8 cellular contexts compared by ENCODE assay signal in the genomic region with DNA sequence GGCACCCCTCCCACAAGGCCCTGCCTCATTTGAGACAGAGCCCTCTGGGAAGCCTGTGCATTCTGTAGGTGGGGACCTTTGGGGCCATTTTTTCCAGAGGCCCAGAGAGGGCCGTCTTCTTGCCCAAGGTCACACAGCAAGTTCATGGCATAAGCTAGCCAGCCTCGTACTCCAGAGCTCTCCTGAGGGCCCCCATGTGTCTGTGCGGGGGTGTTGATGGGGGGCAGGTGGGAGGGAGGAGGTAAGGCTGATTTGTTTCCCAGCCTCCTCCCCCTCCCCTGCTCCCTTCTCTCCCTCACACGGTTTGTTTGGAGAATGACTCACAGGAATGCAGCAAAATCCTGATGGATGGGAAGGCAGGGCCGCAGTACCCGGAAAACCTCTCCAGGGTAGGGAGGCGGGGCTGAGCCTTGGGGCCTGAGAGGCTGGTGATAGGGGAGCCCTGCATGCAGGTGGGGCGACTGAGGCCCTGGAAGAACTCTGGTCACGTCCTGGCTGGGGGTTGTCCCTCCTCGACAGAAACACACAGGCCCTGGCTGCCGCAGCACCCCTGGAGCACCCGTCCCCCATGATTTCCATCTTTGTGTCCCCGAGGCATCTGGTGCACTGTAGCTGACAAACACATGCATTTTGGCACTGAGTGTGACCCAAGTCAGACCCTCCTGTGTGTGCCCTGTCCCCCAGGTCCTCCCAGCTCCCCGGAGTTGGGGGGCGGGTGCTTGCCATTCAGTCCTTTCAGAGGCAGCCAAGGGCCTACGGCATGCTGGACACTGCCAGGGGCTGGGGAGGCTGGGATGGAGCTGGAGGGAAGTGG. TPM values are rescaled to one million over a fixed set of nuclear protein-coding genes. Genes with fewer than 3 reads are reported as not detected.
DNase-seq lines count a peak whose midpoint lies in the region; ATAC-seq and TF ChIP-seq lines count a peak whose summit lies in the region.

No MANE protein-coding gene starts in this region.

- intact Hi-C loops in PC-3 (cut with micrococcal nuclease) (loop anchor here (1.0 kb wide), 1 partner anchor 18 kb away; no protein-coding TSS in a partner anchor), ovary (cut with DNase I) (loop anchor here in 1 of 4 donors (10.0 kb wide), 1 partner anchor 1486 kb away; no protein-coding TSS in a partner anchor)

- POLR2A ChIA-PET in PC-3 (lab: Charles Lee; ENCODE audit: unreplicated experiment), result interaction anchor here (0.7 kb wide), 1 partner anchor 1707 kb away, joined by 4 read pairs; no protein-coding TSS in a partner anchor

- H2AFZ ChIP-seq in PC-3 (ENCODE audit: low read length), result peak overlapping the region; percentile 15; the same call in 1 of the 2 replicates

- TF ChIP-seq EP300 in ovary (IDR thresholded peaks at IDR 0.05), result no peak

- BruUV-seq in PC-3 (replicated peaks; lab: Mats Ljungman, UMichigan), result no TSS peak

- peak; percentile 95 for ATAC-seq in PC-3
- ATAC-seq in GM18861 (IDR thresholded peaks at IDR 0.05; ENCODE audit: unreplicated experiment), result no peak

- H3F3A ChIP-seq in PC-3 (ENCODE audit: low read length, unreplicated experiment), result no peaks in the 10 kb centered on the region

- 0 out of 2 replicates have a peak, but pooled peaks cover 5% of the 10 kb centered on the region for H4K20me1 ChIP-seq in PC-3 (ENCODE audit: low read length)

- H3K9me2 ChIP-seq in PC-3 (replicated peaks; ENCODE audit: low read length), result no peaks in the 10 kb centered on the region

- peak overlapping the region; percentile 82 for H3K27ac ChIP-seq in PC-3 (ENCODE audit: low read length)
- H3K27ac ChIP-seq in esophagus (ENCODE audit: low read depth in 2 of 2, low read length in 1 of 2), result peak overlapping the region; percentile 84 to 87
- H3K27ac ChIP-seq in ovary, result no peak overlapping the region

- H3K79me2 ChIP-seq in PC-3 (ENCODE audit: low read length), result peaks cover 90% of the 10 kb centered on the region

- peak; percentile 83 for DNase-seq in COLO668 (lab: John Stamatoyannopoulos, UW; ENCODE audit: unreplicated experiment)
- DNase-seq in PC-3, result peak; percentile 95
- peak in 4 of 5 donors; percentile 39 to 71 (median 57) for DNase-seq in ovary
- DNase-seq in ecto neural progenitor cell (ENCODE audit: low spot score), result no peak
- DNase-seq in DMS 273 treated with DMSO at 0.1 percent for 48 hours (lab: John Stamatoyannopoulos, UW), result no peak
- DNase-seq in NCI-H2227 treated with DMSO at 0.1 percent for 48 hours (lab: John Stamatoyannopoulos, UW), result no peak

- peaks cover 34% of the 10 kb centered on the region for H3K4me1 ChIP-seq in PC-3 (ENCODE audit: insufficient read depth, low read length)
- H3K4me1 ChIP-seq in esophagus (ENCODE audit: control insufficient read depth in 2 of 2, insufficient read depth in 2 of 2, low read length in 1 of 2), result peaks cover 15 to 42% of the 10 kb centered on the region in 2 donors
- peaks cover 9% of the 10 kb centered on the region for H3K4me1 ChIP-seq in ovary (ENCODE audit: insufficient read depth)

- peak overlapping the region; percentile 74 for H3K4me2 ChIP-seq in PC-3 (ENCODE audit: low read length)

- CTCF ChIA-PET in PC-3 (lab: Charles Lee), result no interaction called here

- H3K4me3 ChIP-seq in PC-3 (ENCODE audit: low read length), result peak overlapping the region; percentile 6; the same call in 1 of the 2 replicates
- H3K4me3 ChIP-seq in esophagus (ENCODE audit: low read depth in 1 of 2, low read length in 2 of 2), result no peak overlapping the region
- H3K4me3 ChIP-seq in ovary, result no peak overlapping the region

- no peak for TF ChIP-seq CTCF in PC-3 (conservative IDR thresholded peaks at IDR 0.05; ENCODE audit: low read depth, low read length)
- TF ChIP-seq CTCF in ovary (IDR thresholded peaks at IDR 0.05), result no peak

- WGBS in esophagus, 2 donors, result 33 to 34% methylated on average over 16 of the region's 16 CpGs
- 28 to 32% (median 30%) methylated on average over 16 of the region's 16 CpGs for WGBS in ovary, 3 donors

- no peaks in the 10 kb centered on the region; the same call in 1 of the 2 replicates for H3K36me3 ChIP-seq in PC-3 (ENCODE audit: low read depth, low read length)
- peaks cover 0 to 2% of the 10 kb centered on the region in 2 donors for H3K36me3 ChIP-seq in esophagus (ENCODE audit: control insufficient read depth in 2 of 2, insufficient read depth in 2 of 2, low read length in 1 of 2)
- H3K36me3 ChIP-seq in ovary, result no peaks in the 10 kb centered on the region

- H3K27me3 ChIP-seq in PC-3 (ENCODE audit: low read length), result no peaks in the 10 kb centered on the region
- no peaks in the 10 kb centered on the region for H3K27me3 ChIP-seq in esophagus (ENCODE audit: control insufficient read depth in 1 of 2, insufficient read depth in 2 of 2, low read length in 2 of 2)
- H3K27me3 ChIP-seq in ovary, result no peaks in the 10 kb centered on the region

- H3K9me3 ChIP-seq in PC-3 (ENCODE audit: low read length) (no peaks in the 10 kb centered on the region), esophagus (ENCODE audit: control insufficient read depth in 2 of 2, insufficient read depth in 1 of 2, low read depth in 1 of 2, low read length in 1 of 2) (no peaks in the 10 kb centered on the region), ovary (no peaks in the 10 kb centered on the region)

- peak overlapping the region; percentile 65 for H3K9ac ChIP-seq in PC-3 (ENCODE audit: low read length)

- no peak for TF ChIP-seq POLR2A in ovary (IDR thresholded peaks at IDR 0.05)

RNA-seq across cellular contexts. Expression of gene RAI1, which starts 29.7 kb away (rescaled TPM):
- total RNA-seq in PC-3 (2014; rRNA removed), result 33.0 and 64.2 TPM in 2 replicates
- polyA plus RNA-seq in esophagus, result 10 to 100 TPM; 10.7 to 14.4 TPM
- 10 to 100 TPM; 16.3 to 57.7 (median 37.5) TPM for total RNA-seq in ovary
- 10 to 100 TPM in 1 of 2 donors, 1 to 10 TPM in 1; 1.5 to 14.5 TPM for polyA plus RNA-seq in ovary

Comparison
In these comparisons a context has a peak if more than half of its experiments do, and no peak if none do; other contexts are left out.
1. DNase-seq: peak in COLO668 (single experiment), PC-3 (single experiment) and ovary (4 of 5); none in ecto neural progenitor cell (single experiment), DMS 273 treated with DMSO at 0.1 percent for 48 hours (single experiment) and NCI-H2227 treated with DMSO at 0.1 percent for 48 hours (single experiment).
2. H3K27ac ChIP-seq: peak in PC-3 (single experiment) and esophagus (2 of 2); none in ovary (0 of 2).